In genomic region chr16:11742041-11742535, GRCh38 we compare ENCODE assay signal across 1 cellular context.
TF ChIP-seq lines count a peak whose summit lies in the region.

No MANE protein-coding gene starts in this region.

TF ChIP-seq in HepG2, 621 proteins besides CTCF, POLR2A, EP300 and RAD21 (continues in another document):
- TF ChIP-seq REXO4 (CRISPR knock-in tag; IDR thresholded peaks at IDR 0.05; ENCODE audit: borderline replicate concordance): 0 out of 2 replicates have a peak, but pooled peaks have one; percentile 18
- peak; percentile 5; the same call in 1 of the 2 replicates for TF ChIP-seq ZKSCAN1 (IDR thresholded peaks at IDR 0.05; ENCODE audit: low read length)
- TF ChIP-seq NFRKB (IDR thresholded peaks at IDR 0.05): no peak
- 0 out of 2 replicates have a peak, but pooled peaks have one; percentile 58 for TF ChIP-seq ZNF367 (CRISPR knock-in tag; IDR thresholded peaks at IDR 0.05; ENCODE audit: borderline replicate concordance)
- TF ChIP-seq SNAPC5 (CRISPR knock-in tag; IDR thresholded peaks at IDR 0.05; ENCODE audit: borderline replicate concordance): 0 out of 2 replicates have a peak, but pooled peaks have one; percentile 39
- peak; percentile 86 for TF ChIP-seq ZNF333 (CRISPR knock-in tag; IDR thresholded peaks at IDR 0.05; ENCODE audit: borderline replicate concordance)
- no peak for TF ChIP-seq REL (CRISPR knock-in tag; conservative IDR thresholded peaks at IDR 0.05)
- no peak for TF ChIP-seq DRAP1 (CRISPR knock-in tag; IDR thresholded peaks at IDR 0.05)
- TF ChIP-seq CREBL2 (CRISPR knock-in tag; IDR thresholded peaks at IDR 0.05; ENCODE audit: borderline replicate concordance): no peak
- peak; percentile 87 for TF ChIP-seq ZNF296 (CRISPR knock-in tag; conservative IDR thresholded peaks at IDR 0.05)
- no peak for TF ChIP-seq GTF3A (CRISPR knock-in tag; conservative IDR thresholded peaks at IDR 0.05)
- TF ChIP-seq JUN (CRISPR knock-in tag; IDR thresholded peaks at IDR 0.05): no peak
- no peak; the same call in 1 of the 2 replicates for TF ChIP-seq HDAC1 (CRISPR knock-in tag; IDR thresholded peaks at IDR 0.05)
- no peak for TF ChIP-seq SMAD1 (CRISPR knock-in tag; IDR thresholded peaks at IDR 0.05; ENCODE audit: borderline replicate concordance, low read depth)
- TF ChIP-seq KDM1A (CRISPR knock-in tag; IDR thresholded peaks at IDR 0.05): no peak
- TF ChIP-seq RXRA (CRISPR knock-in tag; IDR thresholded peaks at IDR 0.05): no peak
- TF ChIP-seq HNRNPL (IDR thresholded peaks at IDR 0.05; ENCODE audit: low read depth, low read length): no peak
- TF ChIP-seq FOXK2 (IDR thresholded peaks at IDR 0.05): no peak
- TF ChIP-seq HOXD1 (CRISPR knock-in tag; IDR thresholded peaks at IDR 0.05): peak; percentile 20; the same call in 1 of the 2 replicates
- no peak for TF ChIP-seq ATAD3A (CRISPR knock-in tag; IDR thresholded peaks at IDR 0.05)
- no peak for TF ChIP-seq PBX2 (CRISPR knock-in tag; IDR thresholded peaks at IDR 0.05)
- no peak for TF ChIP-seq ZFP37 (CRISPR knock-in tag; IDR thresholded peaks at IDR 0.05; ENCODE audit: borderline replicate concordance)
- no peak for TF ChIP-seq ZNF83 (CRISPR knock-in tag; IDR thresholded peaks at IDR 0.05; ENCODE audit: borderline replicate concordance)
- peak; percentile 10; the same call in 1 of the 2 replicates for TF ChIP-seq ETV5 (CRISPR knock-in tag; IDR thresholded peaks at IDR 0.05; ENCODE audit: borderline replicate concordance)
- TF ChIP-seq USF2 (IDR thresholded peaks at IDR 0.05; ENCODE audit: low read depth, low read length): no peak
- no peak for TF ChIP-seq USF2 (CRISPR knock-in tag; IDR thresholded peaks at IDR 0.05; ENCODE audit: borderline replicate concordance)
- TF ChIP-seq THRA (CRISPR knock-in tag; IDR thresholded peaks at IDR 0.05; ENCODE audit: borderline replicate concordance): no peak
- TF ChIP-seq SATB2 (CRISPR knock-in tag; IDR thresholded peaks at IDR 0.05): 0 out of 2 replicates have a peak, but pooled peaks have one; percentile 74
- no peak for TF ChIP-seq ZNF30 (CRISPR knock-in tag; IDR thresholded peaks at IDR 0.05)
- TF ChIP-seq ZNF564 (CRISPR knock-in tag; IDR thresholded peaks at IDR 0.05): peak; percentile 47; the same call in 1 of the 2 replicates
- TF ChIP-seq HNF4G (IDR thresholded peaks at IDR 0.05; ENCODE audit: borderline replicate concordance, low read depth, low read length): no peak; the same call in 1 of the 2 replicates
- TF ChIP-seq HNF4G (CRISPR knock-in tag; IDR thresholded peaks at IDR 0.05; ENCODE audit: borderline replicate concordance, low read depth): peak; percentile 53; the same call in 1 of the 2 replicates
- no peak for TF ChIP-seq SMARCC2 (IDR thresholded peaks at IDR 0.05)
- TF ChIP-seq ZNF841 (CRISPR knock-in tag; IDR thresholded peaks at IDR 0.05; ENCODE audit: borderline replicate concordance): no peak
- TF ChIP-seq ZNF777 (CRISPR knock-in tag; IDR thresholded peaks at IDR 0.05): no peak; the same call in none of the 2 replicates
- no peak for TF ChIP-seq SIN3A (IDR thresholded peaks at IDR 0.05; ENCODE audit: borderline replicate concordance, low read depth, low read length)
- TF ChIP-seq BORCS8-MEF2B (CRISPR knock-in tag; IDR thresholded peaks at IDR 0.05): no peak
- no peak for TF ChIP-seq E2F2 (CRISPR knock-in tag; IDR thresholded peaks at IDR 0.05; ENCODE audit: borderline replicate concordance)
- TF ChIP-seq GLMP (CRISPR knock-in tag; IDR thresholded peaks at IDR 0.05; ENCODE audit: borderline replicate concordance): peak; percentile 85; the same call in 1 of the 2 replicates
- no peak for TF ChIP-seq LCORL (IDR thresholded peaks at IDR 0.05)
- no peak for TF ChIP-seq LCORL (CRISPR knock-in tag; IDR thresholded peaks at IDR 0.05)
- TF ChIP-seq CREM (IDR thresholded peaks at IDR 0.05): no peak
- TF ChIP-seq CREM (CRISPR knock-in tag; IDR thresholded peaks at IDR 0.05): no peak
- TF ChIP-seq ZNF660 (CRISPR knock-in tag; IDR thresholded peaks at IDR 0.05; ENCODE audit: borderline replicate concordance, low read depth): no peak
- TF ChIP-seq MYPOP (CRISPR knock-in tag; IDR thresholded peaks at IDR 0.05): peak; percentile 75
- no peak for TF ChIP-seq ZNF326 (CRISPR knock-in tag; IDR thresholded peaks at IDR 0.05; ENCODE audit: borderline replicate concordance)
- 0 out of 2 replicates have a peak, but pooled peaks have one; percentile 57 for TF ChIP-seq ZNF768 (CRISPR knock-in tag; IDR thresholded peaks at IDR 0.05)
- no peak for TF ChIP-seq ATM (IDR thresholded peaks at IDR 0.05; ENCODE audit: borderline replicate concordance)
- no peak for TF ChIP-seq ZNF740 (CRISPR knock-in tag; IDR thresholded peaks at IDR 0.05)
- TF ChIP-seq ZNF383 (CRISPR knock-in tag; IDR thresholded peaks at IDR 0.05; ENCODE audit: borderline replicate concordance): peak; percentile 22; the same call in 1 of the 2 replicates
- no peak for TF ChIP-seq KIAA2018 (CRISPR knock-in tag; IDR thresholded peaks at IDR 0.05; ENCODE audit: borderline replicate concordance)
- TF ChIP-seq ZSCAN12 (CRISPR knock-in tag; IDR thresholded peaks at IDR 0.05): 0 out of 2 replicates have a peak, but pooled peaks have one; percentile 60
